ENCODE assay signal across 18 cellular contexts in genomic region chr4:27524224-27524623, GRCh38.
A peak's percentile ranks its signal among the peaks of the same experiment; 100 is the strongest.
DNase-seq lines count a peak whose midpoint lies in the region; ATAC-seq and TF ChIP-seq lines count a peak whose summit lies in the region.
"Had no signal": no experiment of that assay in that cellular context is flagged by ENCODE, and none has a peak within 500 bp of the region (broad histone marks: within the 10 kb centered on the region; RNA-seq: fewer than 3 reads in every experiment).

No MANE protein-coding gene starts in this region.

- no peaks in the 10 kb centered on the region for H3K79me1 ChIP-seq in mesendoderm (ENCODE audit: low read length)

- peak; percentile 57 for ATAC-seq in GM23338
- peak; percentile 39; the same call in 1 of the 2 replicates for ATAC-seq in WTC11
- ATAC-seq: GM12878, HepG2 had no signal

- WGBS in mesendoderm (ENCODE audit: extremely low coverage, insufficient coverage, low lambda C conversion rate), result no CpG with 5 or more reads among the region's 2 CpGs

- H3K4me1 ChIP-seq in GM23338 (ENCODE audit: insufficient read depth) (no peaks in the 10 kb centered on the region), mesendoderm (ENCODE audit: control insufficient read depth, low read depth, low read length) (no peaks in the 10 kb centered on the region)

- H3F3A ChIP-seq in GM23338 (replicated peaks; ENCODE audit: low read depth), result no peaks in the 10 kb centered on the region

- H3K27me3 Mint-ChIP-seq in GM23338 (ENCODE audit: insufficient read depth, low read depth, poor library complexity) (no peaks in the 10 kb centered on the region), WTC11 (ENCODE audit: low read depth) (no peaks in the 10 kb centered on the region)
- H3K27me3 Mint-ChIP-seq: CD4-positive, CD25-positive, alpha-beta regulatory T cell had no signal

- H3K9me2 ChIP-seq in GM23338 (ENCODE audit: insufficient read depth), result no peaks in the 10 kb centered on the region

- H3K27ac ChIP-seq in GM23338 (ENCODE audit: low read depth) (no peak overlapping the region), mesendoderm (ENCODE audit: low read depth, low read length) (no peak overlapping the region)
- H3K27ac ChIP-seq: GM23248, HL-60 had no signal

- H3K36me3 Mint-ChIP-seq in GM23338 (ENCODE audit: low read depth) (no peaks in the 10 kb centered on the region), WTC11 (no peaks in the 10 kb centered on the region)
- H3K36me3 Mint-ChIP-seq: CD4-positive, CD25-positive, alpha-beta regulatory T cell had no signal

- no peak overlapping the region for H3K4me2 ChIP-seq in GM23338
- H3K4me2 ChIP-seq in mesendoderm (ENCODE audit: low read length), result no peak overlapping the region

- H3K9ac ChIP-seq in mesendoderm (ENCODE audit: low read length), result no peak overlapping the region
- H3K9ac ChIP-seq: GM23248 had no signal

- POLR2A ChIA-PET in WTC11 (lab: Charles Lee), result no interaction called here

- H2AFZ ChIP-seq in GM23338, result no peak overlapping the region
- H2AFZ ChIP-seq: GM23248 had no signal

- H4K20me1 ChIP-seq in GM23338 (replicated peaks; ENCODE audit: insufficient read depth), result no peaks in the 10 kb centered on the region

- H2AK5ac ChIP-seq in mesendoderm (ENCODE audit: low read length), result no peak overlapping the region

- H3K27me3 ChIP-seq in GM23338 (ENCODE audit: insufficient read depth) (no peaks in the 10 kb centered on the region), mesendoderm (ENCODE audit: insufficient read depth, low read length, poor library complexity) (no peaks in the 10 kb centered on the region)

- DNase-seq in GM23338 (ENCODE audit: low spot score) (peak; percentile 7), Kasumi-1 (lab: John Stamatoyannopoulos, UW) (peak; percentile 13 to 23), WTC11 (ENCODE audit: low spot score) (no peak), mesendoderm (peak; percentile 39), NCI-H2227 treated with DMSO at 0.1 percent for 48 hours (lab: John Stamatoyannopoulos, UW) (no peak), NCI-H2081 (lab: John Stamatoyannopoulos, UW) (no peak), occipital lobe (lab: John Stamatoyannopoulos, UW) (no peak)
- DNase-seq: CD4-positive, CD25-positive, alpha-beta regulatory T cell; GM23248; HCEC 1CT; KG1; NCI-H1694; NCI-H2081 treated with DMSO at 0.1 percent for 48 hours; NCI-H510A treated with DMSO at 0.1 percent for 48 hours; NCI-H774 had no signal

- no peak overlapping the region for H3K56ac ChIP-seq in mesendoderm (ENCODE audit: low read length)

- TF ChIP-seq CTCF in GM23338 (conservative IDR thresholded peaks at IDR 0.05; ENCODE audit: low read depth in 2 of 2) (no peak), WTC11 (IDR thresholded peaks at IDR 0.05) (no peak)

- H3K18ac ChIP-seq in mesendoderm (ENCODE audit: low read length), result no peak overlapping the region

- H3K27ac Mint-ChIP-seq in GM23338 (no peak overlapping the region), WTC11 (no peak overlapping the region)
- H3K27ac Mint-ChIP-seq: CD4-positive, CD25-positive, alpha-beta regulatory T cell had no signal

- H2BK5ac ChIP-seq in mesendoderm (ENCODE audit: low read length), result no peak overlapping the region

- no peak overlapping the region for H4K5ac ChIP-seq in mesendoderm (ENCODE audit: low read length)

- H3K4me3 ChIP-seq in GM23338 (no peak overlapping the region), mesendoderm (ENCODE audit: low read length) (no peak overlapping the region)
- H3K4me3 ChIP-seq: GM12878, GM23248 had no signal

- no peak overlapping the region for H4K8ac ChIP-seq in mesendoderm (ENCODE audit: low read depth, low read length)

- no peaks in the 10 kb centered on the region for H3K36me3 ChIP-seq in GM23338 (ENCODE audit: insufficient read depth)
- H3K36me3 ChIP-seq in mesendoderm (ENCODE audit: control insufficient read depth, insufficient read depth, low read length), result no peaks in the 10 kb centered on the region

- H3K4me1 Mint-ChIP-seq in GM23338, result peaks cover 7% of the 10 kb centered on the region; the same call in 2 of the 3 replicates
- H3K4me1 Mint-ChIP-seq in WTC11, result peaks cover 7% of the 10 kb centered on the region
- H3K4me1 Mint-ChIP-seq: CD4-positive, CD25-positive, alpha-beta regulatory T cell had no signal

- no peak overlapping the region for H3K23ac ChIP-seq in mesendoderm (ENCODE audit: low read length)

- no peak overlapping the region for H2BK120ac ChIP-seq in mesendoderm (ENCODE audit: low read depth, low read length)

- no peak overlapping the region for H3K4ac ChIP-seq in mesendoderm (ENCODE audit: low read depth, low read length)

- H3K9me3 Mint-ChIP-seq in GM23338, result no peaks in the 10 kb centered on the region
- no peaks in the 10 kb centered on the region for H3K9me3 Mint-ChIP-seq in WTC11

- no peaks in the 10 kb centered on the region for H3K79me2 ChIP-seq in GM23338 (replicated peaks; ENCODE audit: insufficient read depth)
- no peaks in the 10 kb centered on the region for H3K79me2 ChIP-seq in mesendoderm (ENCODE audit: control insufficient read depth, insufficient read depth, low read length)

- H3K4me3 Mint-ChIP-seq in GM23338 (no peak overlapping the region), WTC11 (no peak overlapping the region)
- H3K4me3 Mint-ChIP-seq: CD4-positive, CD25-positive, alpha-beta regulatory T cell had no signal

- no peak overlapping the region for H2BK15ac ChIP-seq in mesendoderm (replicated peaks; ENCODE audit: low read depth)

- CTCF ChIA-PET in WTC11 (lab: Charles Lee), result no interaction called here

TF ChIP-seq in GM23338, 12 proteins besides CTCF, POLR2A, EP300 and RAD21:
- no peak for TF ChIP-seq EZH2phosphoT487 (IDR thresholded peaks at IDR 0.05; ENCODE audit: unreplicated experiment)
- TF ChIP-seq, protein P1, sequence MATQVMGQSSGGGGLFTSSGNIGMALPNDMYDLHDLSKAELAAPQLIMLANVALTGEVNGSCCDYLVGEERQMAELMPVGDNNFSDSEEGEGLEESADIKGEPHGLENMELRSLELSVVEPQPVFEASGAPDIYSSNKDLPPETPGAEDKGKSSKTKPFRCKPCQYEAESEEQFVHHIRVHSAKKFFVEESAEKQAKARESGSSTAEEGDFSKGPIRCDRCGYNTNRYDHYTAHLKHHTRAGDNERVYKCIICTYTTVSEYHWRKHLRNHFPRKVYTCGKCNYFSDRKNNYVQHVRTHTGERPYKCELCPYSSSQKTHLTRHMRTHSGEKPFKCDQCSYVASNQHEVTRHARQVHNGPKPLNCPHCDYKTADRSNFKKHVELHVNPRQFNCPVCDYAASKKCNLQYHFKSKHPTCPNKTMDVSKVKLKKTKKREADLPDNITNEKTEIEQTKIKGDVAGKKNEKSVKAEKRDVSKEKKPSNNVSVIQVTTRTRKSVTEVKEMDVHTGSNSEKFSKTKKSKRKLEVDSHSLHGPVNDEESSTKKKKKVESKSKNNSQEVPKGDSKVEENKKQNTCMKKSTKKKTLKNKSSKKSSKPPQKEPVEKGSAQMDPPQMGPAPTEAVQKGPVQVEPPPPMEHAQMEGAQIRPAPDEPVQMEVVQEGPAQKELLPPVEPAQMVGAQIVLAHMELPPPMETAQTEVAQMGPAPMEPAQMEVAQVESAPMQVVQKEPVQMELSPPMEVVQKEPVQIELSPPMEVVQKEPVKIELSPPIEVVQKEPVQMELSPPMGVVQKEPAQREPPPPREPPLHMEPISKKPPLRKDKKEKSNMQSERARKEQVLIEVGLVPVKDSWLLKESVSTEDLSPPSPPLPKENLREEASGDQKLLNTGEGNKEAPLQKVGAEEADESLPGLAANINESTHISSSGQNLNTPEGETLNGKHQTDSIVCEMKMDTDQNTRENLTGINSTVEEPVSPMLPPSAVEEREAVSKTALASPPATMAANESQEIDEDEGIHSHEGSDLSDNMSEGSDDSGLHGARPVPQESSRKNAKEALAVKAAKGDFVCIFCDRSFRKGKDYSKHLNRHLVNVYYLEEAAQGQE (IDR thresholded peaks at IDR 0.05; ENCODE audit: unreplicated experiment), result no peak

TF ChIP-seq in WTC11, 78 proteins besides CTCF, POLR2A, EP300 and RAD21 (continues in another document):
- TF ChIP-seq RELA (CRISPR knock-in tag; IDR thresholded peaks at IDR 0.05; ENCODE audit: borderline replicate concordance) (no peak), PRRX2 (CRISPR knock-in tag; IDR thresholded peaks at IDR 0.05) (no peak), ZNF532 (CRISPR knock-in tag; IDR thresholded peaks at IDR 0.05; ENCODE audit: borderline replicate concordance) (no peak), ZNF263 (CRISPR knock-in tag; IDR thresholded peaks at IDR 0.05; ENCODE audit: low read depth) (no peak), ZNF423 (CRISPR knock-in tag; IDR thresholded peaks at IDR 0.05) (no peak), ZNF416 (CRISPR knock-in tag; IDR thresholded peaks at IDR 0.05) (no peak)

Comparison
In these comparisons a context has a peak if more than half of its experiments do, and no peak if none do; other contexts are left out.
1. DNase-seq: peak in GM23338 (single experiment), Kasumi-1 (2 of 2) and mesendoderm (single experiment); none in WTC11 (single experiment), NCI-H2227 treated with DMSO at 0.1 percent for 48 hours (single experiment), NCI-H2081 (0 of 2) and occipital lobe (single experiment).